25 cellular contexts compared by ENCODE assay signal in genomic region chr18:70672581-70672980, GRCh38.
DNase-seq lines count a peak whose midpoint lies in the region; ATAC-seq and TF ChIP-seq lines count a peak whose summit lies in the region.
"Had no signal": no experiment of that assay in that cellular context is flagged by ENCODE, and none has a peak within 500 bp of the region (broad histone marks: within the 10 kb centered on the region; RNA-seq: fewer than 3 reads in every experiment).

No MANE protein-coding gene starts in this region.

- H3K4me1 Mint-ChIP-seq in activated naive CD8-positive, alpha-beta T cell treated with anti-CD3 and anti-CD28 coated beads, Interleukin-2, amount 10 ng/mL, durations not matched to agents 7 days and 5 days, result peaks cover 16% of the 10 kb centered on the region

- H3K36me3 ChIP-seq in OCI-LY3 (replicated peaks; ENCODE audit: low read depth, low read length), result peaks cover 8% of the 10 kb centered on the region
- H3K36me3 ChIP-seq: breast epithelium, stomach had no signal

- H3K4me3 Mint-ChIP-seq in activated naive CD8-positive, alpha-beta T cell treated with anti-CD3 and anti-CD28 coated beads, Interleukin-2, amount 10 ng/mL, durations not matched to agents 7 days and 5 days, result peak overlapping the region; percentile 54
- H3K4me3 Mint-ChIP-seq: dendritic cell treated with granulocyte-macrophage colony-stimulating factor and Interleukin-4, amounts not matched to agents 40 ng/mL and 50 ng/mL, for 4 days; natural killer cell; type B pancreatic cell had no signal

- H3K79me2 ChIP-seq in OCI-LY3 (ENCODE audit: low read length), result no peaks in the 10 kb centered on the region
- H3K79me2 ChIP-seq: parathyroid adenoma had no signal

- peak overlapping the region; percentile 28 for H3K4me3 ChIP-seq in OCI-LY3 (ENCODE audit: low read length)
- H3K4me3 ChIP-seq: breast epithelium, GM23248, stomach had no signal

- peaks cover 8% of the 10 kb centered on the region for H3K36me3 Mint-ChIP-seq in activated naive CD8-positive, alpha-beta T cell treated with anti-CD3 and anti-CD28 coated beads, Interleukin-2, amount 10 ng/mL, durations not matched to agents 7 days and 5 days
- H3K36me3 Mint-ChIP-seq: natural killer cell, type B pancreatic cell had no signal

- no peak overlapping the region for H3K27ac ChIP-seq in OCI-LY3 (ENCODE audit: low read length)
- H3K27ac ChIP-seq: breast epithelium, epithelial cell of prostate, GM23248, parathyroid adenoma, RWPE1, stomach had no signal

- intact Hi-C loops in Right ventricle myocardium superior (cut with DNase I), result no loop called here

- TF ChIP-seq CTCF in OCI-LY3 (IDR thresholded peaks at IDR 0.05; ENCODE audit: low read depth, low read length), result no peak

- H4K20me1 ChIP-seq in OCI-LY3 (ENCODE audit: insufficient read depth, low read length), result no peaks in the 10 kb centered on the region

- peak overlapping the region; percentile 53 for H3K4me2 ChIP-seq in OCI-LY3 (ENCODE audit: low read length)

- H3K27ac Mint-ChIP-seq in activated naive CD8-positive, alpha-beta T cell treated with anti-CD3 and anti-CD28 coated beads, Interleukin-2, amount 10 ng/mL, durations not matched to agents 7 days and 5 days, result peak overlapping the region; percentile 57
- H3K27ac Mint-ChIP-seq: dendritic cell treated with granulocyte-macrophage colony-stimulating factor and Interleukin-4, amounts not matched to agents 40 ng/mL and 50 ng/mL, for 4 days; type B pancreatic cell had no signal

- peaks cover 16% of the 10 kb centered on the region for H3K9me3 ChIP-seq in OCI-LY3 (ENCODE audit: insufficient read depth, low read length)

- no peak overlapping the region for H3K9ac ChIP-seq in OCI-LY3 (ENCODE audit: low read length)
- H3K9ac ChIP-seq: GM23248, parathyroid adenoma had no signal

- ATAC-seq in activated naive CD8-positive, alpha-beta T cell treated with anti-CD3 and anti-CD28 coated beads, Interleukin-2, amount 10 ng/mL, durations not matched to agents 7 days and 5 days (ENCODE audit: low read depth), result peak; percentile 73
- no peak for ATAC-seq in HG03135 (IDR thresholded peaks at IDR 0.05; ENCODE audit: unreplicated experiment)
- no peak for ATAC-seq in Right ventricle myocardium superior (ENCODE audit: poor library complexity)
- ATAC-seq: sciatic nerve had no signal

- peaks cover 24% of the 10 kb centered on the region for H3K4me1 ChIP-seq in OCI-LY3 (ENCODE audit: low read length)
- H3K4me1 ChIP-seq: breast epithelium, parathyroid adenoma, stomach had no signal

- no peaks in the 10 kb centered on the region for H3K27me3 Mint-ChIP-seq in activated naive CD8-positive, alpha-beta T cell treated with anti-CD3 and anti-CD28 coated beads, Interleukin-2, amount 10 ng/mL, durations not matched to agents 7 days and 5 days
- H3K27me3 Mint-ChIP-seq: dendritic cell treated with granulocyte-macrophage colony-stimulating factor and Interleukin-4, amounts not matched to agents 40 ng/mL and 50 ng/mL, for 4 days had no signal

- no peaks in the 10 kb centered on the region for H3K27me3 ChIP-seq in OCI-LY3 (ENCODE audit: low read depth, low read length)
- H3K27me3 ChIP-seq: breast epithelium, stomach had no signal

- H3K9me3 Mint-ChIP-seq in activated naive CD8-positive, alpha-beta T cell treated with anti-CD3 and anti-CD28 coated beads, Interleukin-2, amount 10 ng/mL, durations not matched to agents 7 days and 5 days, result peaks cover 14% of the 10 kb centered on the region
- H3K9me3 Mint-ChIP-seq: natural killer cell, type B pancreatic cell had no signal

- DNase-seq in stimulated activated naive CD4-positive, alpha-beta T cell (lab: John Stamatoyannopoulos, UW), result peak in 5 of 6 experiments; percentile 20 to 84 (median 81)
- no peak for DNase-seq in stimulated activated naive CD4-positive, alpha-beta T cell treated with Interleukin-2 at 50 U/mL for 16 hours (lab: John Stamatoyannopoulos, UW)
- DNase-seq in activated naive CD8-positive, alpha-beta T cell treated with anti-CD3 and anti-CD28 coated beads, Interleukin-2, amount 10 ng/mL, durations not matched to agents 7 days and 5 days, result no peak
- DNase-seq in Right ventricle myocardium superior, result no peak
- no peak for DNase-seq in AG20443 (ENCODE audit: low spot score)
- DNase-seq: foreskin melanocyte; GM23248; Kasumi-1; kidney; mammary epithelial cell; natural killer cell; NCI-H1092 treated with DMSO at 0.1 percent for 48 hours; NCI-H2081; NCI-H446 treated with DMSO at 0.1 percent for 48 hours; NK-92 treated with Interleukin-12 subunit alpha and Interleukin-12 subunit beta, amount 100 ng/mL, for 24 hours; stomach had no signal

- H2AFZ ChIP-seq in OCI-LY3 (ENCODE audit: low read depth, low read length), result no peak overlapping the region
- H2AFZ ChIP-seq: GM23248, parathyroid adenoma had no signal

- POLR2A ChIA-PET in activated naive CD8-positive, alpha-beta T cell treated with anti-CD3 and anti-CD28 coated beads, Interleukin-2, amount 10 ng/mL, durations not matched to agents 7 days and 5 days (lab: Charles Lee), result no interaction called here

Comparison
In these comparisons a context has a peak if more than half of its experiments do, and no peak if none do; other contexts are left out.
1. DNase-seq: peak in stimulated activated naive CD4-positive, alpha-beta T cell (5 of 6); none in stimulated activated naive CD4-positive, alpha-beta T cell treated with Interleukin-2 at 50 U/mL for 16 hours (single experiment), activated naive CD8-positive, alpha-beta T cell treated with anti-CD3 and anti-CD28 coated beads, Interleukin-2, amount 10 ng/mL, durations not matched to agents 7 days and 5 days (single experiment), Right ventricle myocardium superior (single experiment) and AG20443 (single experiment).